Comparison of ENCODE assay signal across 17 cellular contexts in the genomic region with DNA sequence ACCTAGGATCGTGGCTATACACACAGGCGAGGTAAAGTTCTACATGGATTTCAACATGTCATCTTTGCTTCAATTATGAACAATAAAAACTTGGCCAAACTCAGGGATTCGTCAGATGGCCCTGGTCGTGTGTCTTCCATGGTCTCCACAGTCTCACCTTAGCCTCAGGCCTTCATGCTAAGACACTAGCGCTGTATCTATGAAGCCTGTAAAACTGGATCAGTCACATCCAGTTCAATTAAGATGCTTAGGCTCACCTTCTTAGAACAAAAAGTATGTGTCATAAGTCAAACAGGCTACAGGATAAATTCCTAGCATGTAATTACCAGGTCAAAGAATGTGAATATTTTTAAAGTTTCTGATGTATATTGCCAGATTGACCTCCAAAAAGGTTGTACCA.
"Had no signal": no experiment of that assay in that cellular context is flagged by ENCODE, and none has a peak within 500 bp of the region (broad histone marks: within the 10 kb centered on the region; RNA-seq: fewer than 3 reads in every experiment).

No MANE protein-coding gene starts in this region.

- H3K4me2 ChIP-seq: hepatocyte had no signal

- H3K9me3 ChIP-seq: right atrium auricular region, stomach, thoracic aorta, transverse colon had no signal

- H3K4me1 Mint-ChIP-seq: natural killer cell had no signal

- FAIRE-seq: endometrium, urothelium cell line had no signal

- H3K36me3 ChIP-seq: right atrium auricular region, stomach, thoracic aorta, transverse colon had no signal

- H3K4me3 ChIP-seq: hepatocyte, right atrium auricular region, stomach, thoracic aorta, transverse colon had no signal

- H3K27ac ChIP-seq: hepatocyte, right atrium auricular region, stomach, thoracic aorta, transverse colon had no signal

- H2AFZ ChIP-seq: hepatocyte had no signal

- H3K27ac Mint-ChIP-seq: natural killer cell had no signal

- H3K36me3 Mint-ChIP-seq: natural killer cell had no signal

- H3K4me1 ChIP-seq: right atrium auricular region, stomach had no signal

- H3K79me2 ChIP-seq: hepatocyte had no signal

- DNase-seq: effector memory CD4-positive, alpha-beta T cell; foreskin melanocyte; head of caudate nucleus; natural killer cell; posterior cingulate gyrus; small intestine; stimulated activated CD4-positive, alpha-beta T cell treated with anti-CD3 and anti-CD28 coated beads, Interleukin-12 subunit alpha, Interleukin-12 subunit beta, amount 100 ng/mL, for 4 hours; stimulated activated naive CD4-positive, alpha-beta T cell; stomach; substantia nigra; transverse colon had no signal

- H3K4me3 Mint-ChIP-seq: natural killer cell, neural crest cell had no signal

- H3K27me3 ChIP-seq: hepatocyte, right atrium auricular region, stomach, transverse colon had no signal
